Comparison of ENCODE assay signal across 8 cellular contexts in the genomic region with DNA sequence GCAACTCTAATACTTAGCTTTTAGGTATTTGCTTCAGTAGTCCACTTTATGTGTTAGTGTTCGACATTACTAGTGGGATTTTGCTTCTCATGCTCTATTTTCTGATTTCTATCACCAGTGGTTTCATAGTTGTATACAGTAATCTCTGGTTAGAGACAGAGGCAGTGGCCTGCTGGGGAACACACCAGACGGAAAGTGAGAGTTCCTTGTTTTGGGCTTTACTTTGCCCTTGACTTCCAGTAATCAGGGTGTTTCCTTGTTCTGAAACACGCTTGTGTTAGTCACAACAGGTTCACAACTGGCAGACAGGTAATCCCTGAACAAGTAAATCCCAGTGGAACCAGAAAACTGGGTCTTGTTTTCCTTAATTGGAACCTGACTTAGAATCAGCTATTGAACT. TPM values are rescaled to one million over a fixed set of nuclear protein-coding genes. Genes with fewer than 3 reads are reported as not detected.
DNase-seq lines count a peak whose midpoint lies in the region; ATAC-seq and TF ChIP-seq lines count a peak whose summit lies in the region.

No MANE protein-coding gene starts in this region.

- H3K4me3 ChIP-seq in CD8-positive, alpha-beta memory T cell (ENCODE audit: low read length), result no peak overlapping the region
- H3K4me3 ChIP-seq in muscle layer of duodenum (ENCODE audit: low read depth in 1 of 2, low read length in 2 of 2) (no peak overlapping the region), WERI-Rb-1 (ENCODE audit: low read depth, low read length) (no peak overlapping the region)

- H3K27ac Mint-ChIP-seq in CD8-positive, alpha-beta memory T cell, result peak overlapping the region; percentile 82 to 97 (median 92)
- H3K27ac Mint-ChIP-seq in activated naive CD8-positive, alpha-beta T cell treated with anti-CD3 and anti-CD28 coated beads, Interleukin-2, amount 10 ng/mL, durations not matched to agents 7 days and 5 days, result peak overlapping the region; percentile 96

- H3K4me3 Mint-ChIP-seq in CD8-positive, alpha-beta memory T cell, result peak overlapping the region in 6 of 7 donors; percentile 15 to 77 (median 62)
- H3K4me3 Mint-ChIP-seq in activated naive CD8-positive, alpha-beta T cell treated with anti-CD3 and anti-CD28 coated beads, Interleukin-2, amount 10 ng/mL, durations not matched to agents 7 days and 5 days, result peak overlapping the region; percentile 79

- H3K9me3 ChIP-seq in CD8-positive, alpha-beta memory T cell (ENCODE audit: low read length), result no peaks in the 10 kb centered on the region
- H3K9me3 ChIP-seq in muscle layer of duodenum (ENCODE audit: control insufficient read depth in 1 of 2, low read length in 2 of 2) (no peaks in the 10 kb centered on the region), WERI-Rb-1 (ENCODE audit: severe bottlenecking) (no peaks in the 10 kb centered on the region)

- H3K36me3 ChIP-seq in CD8-positive, alpha-beta memory T cell (ENCODE audit: insufficient read depth, low read length), result no peaks in the 10 kb centered on the region
- H3K36me3 ChIP-seq in muscle layer of duodenum (ENCODE audit: control insufficient read depth in 1 of 2, insufficient read depth in 2 of 2, low read length in 2 of 2) (no peaks in the 10 kb centered on the region), WERI-Rb-1 (no peaks in the 10 kb centered on the region)

- H3K36me3 Mint-ChIP-seq in CD8-positive, alpha-beta memory T cell, result peaks cover 0 to 6% (median 1%) of the 10 kb centered on the region in 3 donors
- peaks cover 8% of the 10 kb centered on the region for H3K36me3 Mint-ChIP-seq in activated naive CD8-positive, alpha-beta T cell treated with anti-CD3 and anti-CD28 coated beads, Interleukin-2, amount 10 ng/mL, durations not matched to agents 7 days and 5 days

- H3K27ac ChIP-seq in CD8-positive, alpha-beta memory T cell (ENCODE audit: low read depth, low read length), result no peak overlapping the region
- H3K27ac ChIP-seq in muscle layer of duodenum (ENCODE audit: low read length) (peak overlapping the region; percentile 56), WERI-Rb-1 (no peak overlapping the region)

- no peak for TF ChIP-seq CTCF in GM10266 (IDR thresholded peaks at IDR 0.05; ENCODE audit: control insufficient read depth, insufficient read depth, low read depth, missing control alignments)
- TF ChIP-seq CTCF in WERI-Rb-1 (IDR thresholded peaks at IDR 0.05; ENCODE audit: low read depth, low read length), result no peak

- DNase-seq in CD8-positive, alpha-beta memory T cell, result no peak
- no peak for DNase-seq in activated naive CD8-positive, alpha-beta T cell treated with anti-CD3 and anti-CD28 coated beads, Interleukin-2, amount 10 ng/mL, durations not matched to agents 7 days and 5 days
- DNase-seq in NCI-H1417 treated with DMSO at 0.1 percent for 48 hours (lab: John Stamatoyannopoulos, UW) (no peak), EL (no peak), GM10266 (ENCODE audit: extremely low spot score) (no peak), WERI-Rb-1 (no peak)

- H3K27me3 ChIP-seq in CD8-positive, alpha-beta memory T cell (ENCODE audit: insufficient read depth, low read length, poor library complexity, severe bottlenecking), result no peaks in the 10 kb centered on the region
- H3K27me3 ChIP-seq in muscle layer of duodenum (ENCODE audit: low read depth, low read length) (no peaks in the 10 kb centered on the region), WERI-Rb-1 (ENCODE audit: insufficient read depth, low read depth, severe bottlenecking) (no peaks in the 10 kb centered on the region)

- peaks cover 71 to 84% (median 82%) of the 10 kb centered on the region in 3 donors for H3K4me1 Mint-ChIP-seq in CD8-positive, alpha-beta memory T cell
- H3K4me1 Mint-ChIP-seq in activated naive CD8-positive, alpha-beta T cell treated with anti-CD3 and anti-CD28 coated beads, Interleukin-2, amount 10 ng/mL, durations not matched to agents 7 days and 5 days, result peaks cover 51% of the 10 kb centered on the region

- H3K4me1 ChIP-seq in CD8-positive, alpha-beta memory T cell (ENCODE audit: insufficient read depth, low read length), result peaks cover 64% of the 10 kb centered on the region
- peaks cover 13 to 19% of the 10 kb centered on the region in 2 donors for H3K4me1 ChIP-seq in muscle layer of duodenum (ENCODE audit: control insufficient read depth in 1 of 2, insufficient read depth in 2 of 2, low read length in 2 of 2)

- no peaks in the 10 kb centered on the region for H3K9me3 Mint-ChIP-seq in CD8-positive, alpha-beta memory T cell
- H3K9me3 Mint-ChIP-seq in activated naive CD8-positive, alpha-beta T cell treated with anti-CD3 and anti-CD28 coated beads, Interleukin-2, amount 10 ng/mL, durations not matched to agents 7 days and 5 days, result no peaks in the 10 kb centered on the region

- POLR2A ChIA-PET in CD8-positive, alpha-beta memory T cell (lab: Charles Lee), result interaction anchor here (1.0 to 1.5 kb wide), 5 partner anchors 10 to 74 kb away, joined by 4 to 7 read pairs (median 5); a partner anchor contains a TSS
- POLR2A ChIA-PET in activated naive CD8-positive, alpha-beta T cell treated with anti-CD3 and anti-CD28 coated beads, Interleukin-2, amount 10 ng/mL, durations not matched to agents 7 days and 5 days (lab: Charles Lee), result interaction anchor here (0.6 to 1.6 kb wide), 11 partner anchors 9 to 1144 kb away, joined by 3 to 13 read pairs (median 5); a partner anchor contains a TSS

- no peaks in the 10 kb centered on the region for H3K27me3 Mint-ChIP-seq in CD8-positive, alpha-beta memory T cell
- no peaks in the 10 kb centered on the region for H3K27me3 Mint-ChIP-seq in activated naive CD8-positive, alpha-beta T cell treated with anti-CD3 and anti-CD28 coated beads, Interleukin-2, amount 10 ng/mL, durations not matched to agents 7 days and 5 days

- ATAC-seq in HG02798 (IDR thresholded peaks at IDR 0.05; ENCODE audit: poor library complexity, unreplicated experiment), result peak; percentile 56
- no peak for ATAC-seq in activated naive CD8-positive, alpha-beta T cell treated with anti-CD3 and anti-CD28 coated beads, Interleukin-2, amount 10 ng/mL, durations not matched to agents 7 days and 5 days (ENCODE audit: low read depth)

- CTCF ChIA-PET in CD8-positive, alpha-beta memory T cell (lab: Charles Lee), result interaction anchor here (0.6 to 2.7 kb wide), 9 partner anchors 8 to 235 kb away, joined by 3 to 22 read pairs (median 4); a partner anchor contains a TSS

RNA-seq across cellular contexts. Expression of a gene that starts 56.0 kb away (rescaled TPM):
- 10 to 100 TPM; 73.3 to 77.4 TPM for total RNA-seq in CD8-positive, alpha-beta memory T cell
- polyA plus RNA-seq in CD8-positive, alpha-beta memory T cell, result 86.1 TPM
- total RNA-seq in activated naive CD8-positive, alpha-beta T cell treated with anti-CD3 and anti-CD28 coated beads, Interleukin-2, amount 10 ng/mL, durations not matched to agents 7 days and 5 days, result 100 to 1,000 TPM; 138 to 162 TPM
